ENCODE assay signal across 1 cellular context in the genomic region with DNA sequence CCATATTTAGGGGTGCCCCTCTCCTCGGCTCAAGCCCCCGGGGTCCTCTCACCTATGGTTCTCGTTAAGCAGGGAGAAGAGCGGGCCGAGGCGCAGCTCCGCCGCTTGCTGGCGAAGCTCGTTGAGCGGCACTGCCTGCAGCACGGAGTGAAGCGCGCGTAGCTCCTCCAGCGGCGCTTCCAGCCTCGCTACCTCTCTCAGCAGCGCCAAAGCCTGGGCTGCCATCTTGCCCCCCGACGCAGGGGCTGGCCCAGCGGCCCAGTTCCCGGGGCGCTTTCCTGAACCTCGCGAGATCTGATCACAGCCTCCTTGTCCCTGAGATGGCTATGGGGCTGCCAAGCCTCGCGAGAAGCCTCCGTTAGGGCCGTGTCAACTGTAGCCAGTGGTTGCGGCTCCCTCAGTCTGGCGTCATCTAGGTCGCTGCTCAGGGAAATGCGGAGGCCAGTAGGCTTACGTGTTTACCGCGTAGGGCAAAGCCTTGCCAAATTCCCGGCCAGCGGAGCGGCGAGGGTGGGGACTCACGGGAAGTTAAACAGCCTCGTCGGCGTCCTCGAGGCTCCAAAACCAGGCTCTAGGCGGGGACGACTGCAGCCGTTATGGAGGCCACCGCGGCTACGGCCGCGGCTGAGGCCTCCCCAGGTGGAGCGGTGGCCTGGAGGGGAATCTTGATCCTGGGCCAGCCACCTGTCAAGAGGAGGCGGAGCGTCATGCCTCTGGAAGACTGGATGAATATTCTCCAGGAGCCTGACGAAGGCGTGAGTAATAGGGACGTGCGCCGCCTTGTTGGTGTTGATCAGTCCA.
TF ChIP-seq lines count a peak whose summit lies in the region.

A gene (minus strand): TSS at position 238 of the 801 bp plus-strand sequence. CDS start 13 bp downstream, at position 225.

TF ChIP-seq in HepG2, 621 proteins besides CTCF, POLR2A, EP300 and RAD21 (continued from another document and continues in another):
- no peak for TF ChIP-seq ZNF530 (CRISPR knock-in tag; IDR thresholded peaks at IDR 0.05; ENCODE audit: low read depth)
- TF ChIP-seq, protein P1, sequence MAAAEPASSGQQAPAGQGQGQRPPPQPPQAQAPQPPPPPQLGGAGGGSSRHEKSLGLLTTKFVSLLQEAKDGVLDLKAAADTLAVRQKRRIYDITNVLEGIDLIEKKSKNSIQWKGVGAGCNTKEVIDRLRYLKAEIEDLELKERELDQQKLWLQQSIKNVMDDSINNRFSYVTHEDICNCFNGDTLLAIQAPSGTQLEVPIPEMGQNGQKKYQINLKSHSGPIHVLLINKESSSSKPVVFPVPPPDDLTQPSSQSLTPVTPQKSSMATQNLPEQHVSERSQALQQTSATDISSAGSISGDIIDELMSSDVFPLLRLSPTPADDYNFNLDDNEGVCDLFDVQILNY (CRISPR knock-in tag; conservative IDR thresholded peaks at IDR 0.05), result 0 out of 2 replicates have a peak, but pooled peaks have one; percentile 66
- 0 out of 2 replicates have a peak, but pooled peaks have one; percentile 78 for TF ChIP-seq ZNF564 (CRISPR knock-in tag; IDR thresholded peaks at IDR 0.05)
- no peak for TF ChIP-seq SYNCRIP (IDR thresholded peaks at IDR 0.05; ENCODE audit: insufficient read depth, low read depth, low read length)
- no peak for TF ChIP-seq PRPF4 (IDR thresholded peaks at IDR 0.05; ENCODE audit: low read depth, low read length, poor library complexity, severe bottlenecking)
- TF ChIP-seq, protein P2, sequence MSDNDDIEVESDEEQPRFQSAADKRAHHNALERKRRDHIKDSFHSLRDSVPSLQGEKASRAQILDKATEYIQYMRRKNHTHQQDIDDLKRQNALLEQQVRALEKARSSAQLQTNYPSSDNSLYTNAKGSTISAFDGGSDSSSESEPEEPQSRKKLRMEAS (IDR thresholded peaks at IDR 0.05), result peak; percentile 86
- TF ChIP-seq MAZ (IDR thresholded peaks at IDR 0.05; ENCODE audit: borderline replicate concordance, low read depth, low read length), result no peak
- TF ChIP-seq MAZ (CRISPR knock-in tag; IDR thresholded peaks at IDR 0.05; ENCODE audit: low read depth), result peak; percentile 74; the same call in 1 of the 2 replicates
- TF ChIP-seq ZNF552 (CRISPR knock-in tag; IDR thresholded peaks at IDR 0.05; ENCODE audit: borderline replicate concordance), result peak; percentile 68; the same call in 1 of the 2 replicates
- TF ChIP-seq, protein P3, sequence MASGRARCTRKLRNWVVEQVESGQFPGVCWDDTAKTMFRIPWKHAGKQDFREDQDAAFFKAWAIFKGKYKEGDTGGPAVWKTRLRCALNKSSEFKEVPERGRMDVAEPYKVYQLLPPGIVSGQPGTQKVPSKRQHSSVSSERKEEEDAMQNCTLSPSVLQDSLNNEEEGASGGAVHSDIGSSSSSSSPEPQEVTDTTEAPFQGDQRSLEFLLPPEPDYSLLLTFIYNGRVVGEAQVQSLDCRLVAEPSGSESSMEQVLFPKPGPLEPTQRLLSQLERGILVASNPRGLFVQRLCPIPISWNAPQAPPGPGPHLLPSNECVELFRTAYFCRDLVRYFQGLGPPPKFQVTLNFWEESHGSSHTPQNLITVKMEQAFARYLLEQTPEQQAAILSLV (CRISPR knock-in tag; IDR thresholded peaks at IDR 0.05; ENCODE audit: borderline replicate concordance), result peak; percentile 28; the same call in 1 of the 2 replicates
- TF ChIP-seq NR2F2 (IDR thresholded peaks at IDR 0.05; ENCODE audit: borderline replicate concordance, low read depth), result no peak
- TF ChIP-seq, protein P4, sequence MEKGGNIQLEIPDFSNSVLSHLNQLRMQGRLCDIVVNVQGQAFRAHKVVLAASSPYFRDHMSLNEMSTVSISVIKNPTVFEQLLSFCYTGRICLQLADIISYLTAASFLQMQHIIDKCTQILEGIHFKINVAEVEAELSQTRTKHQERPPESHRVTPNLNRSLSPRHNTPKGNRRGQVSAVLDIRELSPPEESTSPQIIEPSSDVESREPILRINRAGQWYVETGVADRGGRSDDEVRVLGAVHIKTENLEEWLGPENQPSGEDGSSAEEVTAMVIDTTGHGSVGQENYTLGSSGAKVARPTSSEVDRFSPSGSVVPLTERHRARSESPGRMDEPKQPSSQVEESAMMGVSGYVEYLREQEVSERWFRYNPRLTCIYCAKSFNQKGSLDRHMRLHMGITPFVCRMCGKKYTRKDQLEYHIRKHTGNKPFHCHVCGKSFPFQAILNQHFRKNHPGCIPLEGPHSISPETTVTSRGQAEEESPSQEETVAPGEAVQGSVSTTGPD (CRISPR knock-in tag; IDR thresholded peaks at IDR 0.05), result 0 out of 2 replicates have a peak, but pooled peaks have one; percentile 52
- TF ChIP-seq TARDBP (CRISPR knock-in tag; IDR thresholded peaks at IDR 0.05), result no peak; the same call in 1 of the 2 replicates
- TF ChIP-seq, protein P5, sequence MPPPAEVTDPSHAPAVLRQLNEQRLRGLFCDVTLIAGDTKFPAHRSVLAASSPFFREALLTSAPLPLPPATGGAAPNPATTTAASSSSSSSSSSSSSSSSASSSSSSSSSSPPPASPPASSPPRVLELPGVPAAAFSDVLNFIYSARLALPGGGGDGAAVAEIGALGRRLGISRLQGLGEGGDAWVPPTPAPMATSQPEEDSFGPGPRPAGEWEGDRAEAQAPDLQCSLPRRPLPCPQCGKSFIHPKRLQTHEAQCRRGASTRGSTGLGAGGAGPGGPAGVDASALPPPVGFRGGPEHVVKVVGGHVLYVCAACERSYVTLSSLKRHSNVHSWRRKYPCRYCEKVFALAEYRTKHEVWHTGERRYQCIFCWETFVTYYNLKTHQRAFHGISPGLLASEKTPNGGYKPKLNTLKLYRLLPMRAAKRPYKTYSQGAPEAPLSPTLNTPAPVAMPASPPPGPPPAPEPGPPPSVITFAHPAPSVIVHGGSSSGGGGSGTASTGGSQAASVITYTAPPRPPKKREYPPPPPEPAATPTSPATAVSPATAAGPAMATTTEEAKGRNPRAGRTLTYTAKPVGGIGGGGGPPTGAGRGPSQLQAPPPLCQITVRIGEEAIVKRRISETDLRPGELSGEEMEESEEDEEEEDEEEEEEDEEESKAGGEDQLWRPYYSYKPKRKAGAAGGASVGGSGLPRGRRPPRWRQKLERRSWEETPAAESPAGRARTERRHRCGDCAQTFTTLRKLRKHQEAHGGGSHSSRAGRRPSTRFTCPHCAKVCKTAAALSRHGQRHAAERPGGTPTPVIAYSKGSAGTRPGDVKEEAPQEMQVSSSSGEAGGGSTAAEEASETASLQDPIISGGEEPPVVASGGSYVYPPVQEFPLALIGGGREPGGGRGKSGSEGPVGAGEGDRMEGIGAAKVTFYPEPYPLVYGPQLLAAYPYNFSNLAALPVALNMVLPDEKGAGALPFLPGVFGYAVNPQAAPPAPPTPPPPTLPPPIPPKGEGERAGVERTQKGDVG (CRISPR knock-in tag; IDR thresholded peaks at IDR 0.05; ENCODE audit: borderline replicate concordance), result no peak; the same call in 1 of the 2 replicates
- TF ChIP-seq ATRX (CRISPR knock-in tag; IDR thresholded peaks at IDR 0.05; ENCODE audit: borderline replicate concordance), result no peak
- TF ChIP-seq ZNF33B (CRISPR knock-in tag; IDR thresholded peaks at IDR 0.05), result no peak
- peak; percentile 41; the same call in 1 of the 2 replicates for TF ChIP-seq ZNF614 (CRISPR knock-in tag; IDR thresholded peaks at IDR 0.05; ENCODE audit: borderline replicate concordance)
- TF ChIP-seq, protein P6, sequence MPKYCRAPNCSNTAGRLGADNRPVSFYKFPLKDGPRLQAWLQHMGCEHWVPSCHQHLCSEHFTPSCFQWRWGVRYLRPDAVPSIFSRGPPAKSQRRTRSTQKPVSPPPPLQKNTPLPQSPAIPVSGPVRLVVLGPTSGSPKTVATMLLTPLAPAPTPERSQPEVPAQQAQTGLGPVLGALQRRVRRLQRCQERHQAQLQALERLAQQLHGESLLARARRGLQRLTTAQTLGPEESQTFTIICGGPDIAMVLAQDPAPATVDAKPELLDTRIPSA (CRISPR knock-in tag; IDR thresholded peaks at IDR 0.05; ENCODE audit: borderline replicate concordance), result peak; percentile 7; the same call in 1 of the 2 replicates
- no peak for TF ChIP-seq ZNF296 (CRISPR knock-in tag; conservative IDR thresholded peaks at IDR 0.05)
- TF ChIP-seq KDM2A (CRISPR knock-in tag; IDR thresholded peaks at IDR 0.05; ENCODE audit: borderline replicate concordance, low read depth), result peak; percentile 79
- peak; percentile 94 for TF ChIP-seq YY1 (IDR thresholded peaks at IDR 0.05; ENCODE audit: insufficient read depth, insufficient replicate concordance, low read depth, low read length)
- TF ChIP-seq ZNF790 (CRISPR knock-in tag; IDR thresholded peaks at IDR 0.05; ENCODE audit: borderline replicate concordance), result peak; percentile 82; the same call in 1 of the 2 replicates
- TF ChIP-seq, protein P7, sequence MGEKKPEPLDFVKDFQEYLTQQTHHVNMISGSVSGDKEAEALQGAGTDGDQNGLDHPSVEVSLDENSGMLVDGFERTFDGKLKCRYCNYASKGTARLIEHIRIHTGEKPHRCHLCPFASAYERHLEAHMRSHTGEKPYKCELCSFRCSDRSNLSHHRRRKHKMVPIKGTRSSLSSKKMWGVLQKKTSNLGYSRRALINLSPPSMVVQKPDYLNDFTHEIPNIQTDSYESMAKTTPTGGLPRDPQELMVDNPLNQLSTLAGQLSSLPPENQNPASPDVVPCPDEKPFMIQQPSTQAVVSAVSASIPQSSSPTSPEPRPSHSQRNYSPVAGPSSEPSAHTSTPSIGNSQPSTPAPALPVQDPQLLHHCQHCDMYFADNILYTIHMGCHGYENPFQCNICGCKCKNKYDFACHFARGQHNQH (CRISPR knock-in tag; IDR thresholded peaks at IDR 0.05), result no peak; the same call in 1 of the 2 replicates
- TF ChIP-seq HNRNPH1 (optimal IDR thresholded peaks at IDR 0.05; ENCODE audit: low read depth, low read length), result no peak
- no peak for TF ChIP-seq ADNP (CRISPR knock-in tag; IDR thresholded peaks at IDR 0.05)
- TF ChIP-seq, protein P8, sequence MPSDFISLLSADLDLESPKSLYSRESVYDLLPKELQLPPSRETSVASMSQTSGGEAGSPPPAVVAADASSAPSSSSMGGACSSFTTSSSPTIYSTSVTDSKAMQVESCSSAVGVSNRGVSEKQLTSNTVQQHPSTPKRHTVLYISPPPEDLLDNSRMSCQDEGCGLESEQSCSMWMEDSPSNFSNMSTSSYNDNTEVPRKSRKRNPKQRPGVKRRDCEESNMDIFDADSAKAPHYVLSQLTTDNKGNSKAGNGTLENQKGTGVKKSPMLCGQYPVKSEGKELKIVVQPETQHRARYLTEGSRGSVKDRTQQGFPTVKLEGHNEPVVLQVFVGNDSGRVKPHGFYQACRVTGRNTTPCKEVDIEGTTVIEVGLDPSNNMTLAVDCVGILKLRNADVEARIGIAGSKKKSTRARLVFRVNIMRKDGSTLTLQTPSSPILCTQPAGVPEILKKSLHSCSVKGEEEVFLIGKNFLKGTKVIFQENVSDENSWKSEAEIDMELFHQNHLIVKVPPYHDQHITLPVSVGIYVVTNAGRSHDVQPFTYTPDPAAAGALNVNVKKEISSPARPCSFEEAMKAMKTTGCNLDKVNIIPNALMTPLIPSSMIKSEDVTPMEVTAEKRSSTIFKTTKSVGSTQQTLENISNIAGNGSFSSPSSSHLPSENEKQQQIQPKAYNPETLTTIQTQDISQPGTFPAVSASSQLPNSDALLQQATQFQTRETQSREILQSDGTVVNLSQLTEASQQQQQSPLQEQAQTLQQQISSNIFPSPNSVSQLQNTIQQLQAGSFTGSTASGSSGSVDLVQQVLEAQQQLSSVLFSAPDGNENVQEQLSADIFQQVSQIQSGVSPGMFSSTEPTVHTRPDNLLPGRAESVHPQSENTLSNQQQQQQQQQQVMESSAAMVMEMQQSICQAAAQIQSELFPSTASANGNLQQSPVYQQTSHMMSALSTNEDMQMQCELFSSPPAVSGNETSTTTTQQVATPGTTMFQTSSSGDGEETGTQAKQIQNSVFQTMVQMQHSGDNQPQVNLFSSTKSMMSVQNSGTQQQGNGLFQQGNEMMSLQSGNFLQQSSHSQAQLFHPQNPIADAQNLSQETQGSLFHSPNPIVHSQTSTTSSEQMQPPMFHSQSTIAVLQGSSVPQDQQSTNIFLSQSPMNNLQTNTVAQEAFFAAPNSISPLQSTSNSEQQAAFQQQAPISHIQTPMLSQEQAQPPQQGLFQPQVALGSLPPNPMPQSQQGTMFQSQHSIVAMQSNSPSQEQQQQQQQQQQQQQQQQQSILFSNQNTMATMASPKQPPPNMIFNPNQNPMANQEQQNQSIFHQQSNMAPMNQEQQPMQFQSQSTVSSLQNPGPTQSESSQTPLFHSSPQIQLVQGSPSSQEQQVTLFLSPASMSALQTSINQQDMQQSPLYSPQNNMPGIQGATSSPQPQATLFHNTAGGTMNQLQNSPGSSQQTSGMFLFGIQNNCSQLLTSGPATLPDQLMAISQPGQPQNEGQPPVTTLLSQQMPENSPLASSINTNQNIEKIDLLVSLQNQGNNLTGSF (CRISPR knock-in tag; IDR thresholded peaks at IDR 0.05), result peak; percentile 79; the same call in 1 of the 2 replicates
- TF ChIP-seq ZNF431 (CRISPR knock-in tag; IDR thresholded peaks at IDR 0.05; ENCODE audit: borderline replicate concordance, low read depth), result no peak
- no peak for TF ChIP-seq EHMT2 (IDR thresholded peaks at IDR 0.05; ENCODE audit: borderline replicate concordance, low read depth, low read length)
- TF ChIP-seq, protein P9, sequence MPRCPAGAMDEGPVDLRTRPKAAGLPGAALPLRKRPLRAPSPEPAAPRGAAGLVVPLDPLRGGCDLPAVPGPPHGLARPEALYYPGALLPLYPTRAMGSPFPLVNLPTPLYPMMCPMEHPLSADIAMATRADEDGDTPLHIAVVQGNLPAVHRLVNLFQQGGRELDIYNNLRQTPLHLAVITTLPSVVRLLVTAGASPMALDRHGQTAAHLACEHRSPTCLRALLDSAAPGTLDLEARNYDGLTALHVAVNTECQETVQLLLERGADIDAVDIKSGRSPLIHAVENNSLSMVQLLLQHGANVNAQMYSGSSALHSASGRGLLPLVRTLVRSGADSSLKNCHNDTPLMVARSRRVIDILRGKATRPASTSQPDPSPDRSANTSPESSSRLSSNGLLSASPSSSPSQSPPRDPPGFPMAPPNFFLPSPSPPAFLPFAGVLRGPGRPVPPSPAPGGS (CRISPR knock-in tag; IDR thresholded peaks at IDR 0.05), result no peak
- TF ChIP-seq NAIF1 (CRISPR knock-in tag; IDR thresholded peaks at IDR 0.05; ENCODE audit: borderline replicate concordance), result peak; percentile 36; the same call in 1 of the 2 replicates
- TF ChIP-seq SP140L (CRISPR knock-in tag; IDR thresholded peaks at IDR 0.05; ENCODE audit: borderline replicate concordance), result no peak
- TF ChIP-seq ZSCAN22 (CRISPR knock-in tag; IDR thresholded peaks at IDR 0.05), result no peak
- no peak for TF ChIP-seq ZNF562 (CRISPR knock-in tag; IDR thresholded peaks at IDR 0.05; ENCODE audit: borderline replicate concordance)
- no peak for TF ChIP-seq ZNF510 (CRISPR knock-in tag; IDR thresholded peaks at IDR 0.05; ENCODE audit: low read depth)
- TF ChIP-seq ZNF567 (CRISPR knock-in tag; IDR thresholded peaks at IDR 0.05; ENCODE audit: borderline replicate concordance), result no peak
- TF ChIP-seq ATAD3A (CRISPR knock-in tag; IDR thresholded peaks at IDR 0.05), result no peak
- TF ChIP-seq, protein P10, sequence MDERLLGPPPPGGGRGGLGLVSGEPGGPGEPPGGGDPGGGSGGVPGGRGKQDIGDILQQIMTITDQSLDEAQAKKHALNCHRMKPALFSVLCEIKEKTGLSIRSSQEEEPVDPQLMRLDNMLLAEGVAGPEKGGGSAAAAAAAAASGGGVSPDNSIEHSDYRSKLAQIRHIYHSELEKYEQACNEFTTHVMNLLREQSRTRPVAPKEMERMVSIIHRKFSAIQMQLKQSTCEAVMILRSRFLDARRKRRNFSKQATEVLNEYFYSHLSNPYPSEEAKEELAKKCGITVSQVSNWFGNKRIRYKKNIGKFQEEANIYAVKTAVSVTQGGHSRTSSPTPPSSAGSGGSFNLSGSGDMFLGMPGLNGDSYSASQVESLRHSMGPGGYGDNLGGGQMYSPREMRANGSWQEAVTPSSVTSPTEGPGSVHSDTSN (CRISPR knock-in tag; IDR thresholded peaks at IDR 0.05), result no peak
- no peak for TF ChIP-seq ZNF577 (CRISPR knock-in tag; IDR thresholded peaks at IDR 0.05; ENCODE audit: borderline replicate concordance, low read depth)
- no peak for TF ChIP-seq PCBP2 (optimal IDR thresholded peaks at IDR 0.05; ENCODE audit: low read depth, low read length, poor library complexity, severe bottlenecking)
- peak; percentile 83; the same call in 1 of the 2 replicates for TF ChIP-seq GZF1 (CRISPR knock-in tag; IDR thresholded peaks at IDR 0.05)
